In genomic region chr7:925601-926000, GRCh38 we compare ENCODE assay signal across 11 cellular contexts.
DNase-seq lines count a peak whose midpoint lies in the region; ATAC-seq lines count a peak whose summit lies in the region.
"Had no signal": no experiment of that assay in that cellular context is flagged by ENCODE, and none has a peak within 500 bp of the region (broad histone marks: within the 10 kb centered on the region; RNA-seq: fewer than 3 reads in every experiment).

No MANE protein-coding gene starts in this region.

- H3K36me3 Mint-ChIP-seq in dendritic cell treated with granulocyte-macrophage colony-stimulating factor and Interleukin-4, amounts not matched to agents 40 ng/mL and 50 ng/mL, for 4 days (ENCODE audit: low read depth): peaks cover 71% of the 10 kb centered on the region
- H3K36me3 Mint-ChIP-seq: mesothelial cell of epicardium had no signal

- intact Hi-C loops in dendritic cell treated with granulocyte-macrophage colony-stimulating factor and Interleukin-4, amounts not matched to agents 40 ng/mL and 50 ng/mL, for 4 days (cut with micrococcal nuclease): loop anchor here (10.0 kb wide), 1 partner anchor 139 kb away; no protein-coding TSS in a partner anchor
- intact Hi-C loops in posterior cingulate gyrus (cut with DNase I): no loop called here

- peaks cover 2% of the 10 kb centered on the region for H3K27me3 Mint-ChIP-seq in dendritic cell treated with granulocyte-macrophage colony-stimulating factor and Interleukin-4, amounts not matched to agents 40 ng/mL and 50 ng/mL, for 4 days

- DNase-seq in stimulated activated naive CD4-positive, alpha-beta T cell treated with Interleukin-2 at 50 U/mL for 16 hours (lab: John Stamatoyannopoulos, UW): peak; percentile 36
- no peak for DNase-seq in stimulated activated naive CD4-positive, alpha-beta T cell (lab: John Stamatoyannopoulos, UW)
- DNase-seq in posterior cingulate gyrus: peak in 9 of 10 donors; percentile 14 to 89 (median 41)
- DNase-seq in NCI-H1694 (lab: John Stamatoyannopoulos, UW): no peak
- DNase-seq: erythroblast, PC-3 had no signal

- H3K9me3 Mint-ChIP-seq in dendritic cell treated with granulocyte-macrophage colony-stimulating factor and Interleukin-4, amounts not matched to agents 40 ng/mL and 50 ng/mL, for 4 days: no peaks in the 10 kb centered on the region
- H3K9me3 Mint-ChIP-seq: mesothelial cell of epicardium had no signal

- H3K4me3 Mint-ChIP-seq in dendritic cell treated with granulocyte-macrophage colony-stimulating factor and Interleukin-4, amounts not matched to agents 40 ng/mL and 50 ng/mL, for 4 days: no peak overlapping the region
- H3K4me3 Mint-ChIP-seq: mesothelial cell of epicardium had no signal

- peak overlapping the region; percentile 69 for H3K27ac Mint-ChIP-seq in dendritic cell treated with granulocyte-macrophage colony-stimulating factor and Interleukin-4, amounts not matched to agents 40 ng/mL and 50 ng/mL, for 4 days
- H3K27ac Mint-ChIP-seq: mesothelial cell of epicardium had no signal

- ATAC-seq in GM19328 (IDR thresholded peaks at IDR 0.05; ENCODE audit: unreplicated experiment) (no peak), HG03045 (IDR thresholded peaks at IDR 0.05; ENCODE audit: unreplicated experiment) (no peak)
- no peak for ATAC-seq in activated CD4-positive, CD25-positive, alpha-beta regulatory T cell treated with anti-CD3 and anti-CD28 coated beads, Interleukin-2, amount 50 U/mL, for 24 hours
- ATAC-seq: PC-3 had no signal

- H3K4me1 Mint-ChIP-seq in dendritic cell treated with granulocyte-macrophage colony-stimulating factor and Interleukin-4, amounts not matched to agents 40 ng/mL and 50 ng/mL, for 4 days (ENCODE audit: low read depth): peaks cover 90% of the 10 kb centered on the region

Comparison
In these comparisons a context has a peak if more than half of its experiments do, and no peak if none do; other contexts are left out.
1. DNase-seq: peak in stimulated activated naive CD4-positive, alpha-beta T cell treated with Interleukin-2 at 50 U/mL for 16 hours (single experiment) and posterior cingulate gyrus (9 of 10); none in stimulated activated naive CD4-positive, alpha-beta T cell (0 of 6) and NCI-H1694 (single experiment).